23 cellular contexts compared by ENCODE assay signal in the genomic region with DNA sequence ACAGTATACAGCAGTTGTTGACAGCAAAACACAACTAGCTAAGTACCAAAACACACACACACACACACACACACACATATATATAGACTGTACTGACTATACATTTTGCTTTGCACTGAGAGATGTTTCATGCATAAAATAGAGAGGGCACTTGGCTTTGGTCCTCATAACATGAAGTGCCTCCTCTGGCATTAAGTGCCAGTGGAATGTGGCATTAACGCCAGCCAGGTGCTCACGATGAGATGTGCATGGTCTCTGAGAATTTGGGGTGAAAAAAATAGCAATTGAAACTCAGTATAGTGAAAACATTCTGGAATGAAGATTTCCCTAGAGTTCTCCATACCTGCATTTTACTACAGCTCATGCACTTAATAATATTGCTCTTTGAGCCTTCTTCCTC.
"Had no signal": no experiment of that assay in that cellular context is flagged by ENCODE, and none has a peak within 500 bp of the region (broad histone marks: within the 10 kb centered on the region; RNA-seq: fewer than 3 reads in every experiment).

No MANE protein-coding gene starts in this region.

- H3K27ac ChIP-seq: hepatocyte, lower lobe of right lung, pancreas, prostate gland, skin epidermis, suprapubic skin, thoracic aorta, tibial nerve, uterus had no signal

- H3K27me3 ChIP-seq: hepatocyte, pancreas, suprapubic skin, tibial nerve, uterus had no signal

- H3K4me3 ChIP-seq: hepatocyte, lower lobe of right lung, pancreas, prostate gland, skin epidermis, suprapubic skin, thoracic aorta, tibial nerve, uterus had no signal

- H3K9me3 ChIP-seq: lower lobe of right lung, pancreas, prostate gland, suprapubic skin, thoracic aorta, tibial nerve, uterus had no signal

- H3K4me1 ChIP-seq: lower lobe of right lung, pancreas, prostate gland, suprapubic skin, tibial nerve, uterus had no signal

- DNase-seq: kidney glomerular epithelial cell; left cardiac atrium; lower lobe of right lung; mammary epithelial cell; mesenchymal stem cell; naive thymus-derived CD8-positive, alpha-beta T cell; nucleus accumbens; pancreas; posterior cingulate gyrus; retina; right cardiac atrium; stimulated activated CD4-positive, alpha-beta T cell treated with anti-CD3 and anti-CD28 coated beads, Interleukin-12 subunit alpha, Interleukin-12 subunit beta, amount 100 ng/mL, for 4 hours; stimulated activated CD4-positive, alpha-beta T cell treated with anti-CD3 and anti-CD28 coated beads, Interleukin-15, amount 100 ng/mL, for 24 hours; stimulated activated CD4-positive, alpha-beta T cell treated with anti-CD3 and anti-CD28 coated beads, Interleukin-2, amount 100 ng/mL, for 24 hours; stimulated activated CD4-positive, alpha-beta T cell treated with anti-CD3 and anti-CD28 coated beads, Interleukin-4, amount 100 ng/mL, for 1 hour; stimulated activated naive B cell treated with anti-CD40 and anti-IgM and Interleukin-4, amounts not matched to agents 10 μg/mL and 1 μg/mL and 100 μg/mL, for 72 hours; uterus had no signal

- H3K36me3 ChIP-seq: lower lobe of right lung, pancreas, prostate gland, thoracic aorta, uterus had no signal
